Comparison of ENCODE assay signal across 23 cellular contexts in genomic region chr5:174300941-174301761, GRCh38.
DNase-seq lines count a peak whose midpoint lies in the region; ATAC-seq and TF ChIP-seq lines count a peak whose summit lies in the region.
"Had no signal": no experiment of that assay in that cellular context is flagged by ENCODE, and none has a peak within 500 bp of the region (broad histone marks: within the 10 kb centered on the region; RNA-seq: fewer than 3 reads in every experiment).

No MANE protein-coding gene starts in this region.

- intact Hi-C loops in Right ventricle myocardium inferior (cut with DNase I): no loop called here
- intact Hi-C loops in cardiac septum (cut with DNase I): no loop called here
- intact Hi-C loops in heart left ventricle (cut with DNase I): no loop called here
- intact Hi-C loops in aorta (cut with DNase I): no loop called here

- no peaks in the 10 kb centered on the region for H3K79me1 ChIP-seq in mesenchymal stem cell (replicated peaks; ENCODE audit: low read length, poor library complexity, severe bottlenecking)

- no peak overlapping the region for H2BK5ac ChIP-seq in mesenchymal stem cell (ENCODE audit: low read depth, low read length, poor library complexity, severe bottlenecking)

- TF ChIP-seq CTCF in heart left ventricle (IDR thresholded peaks at IDR 0.05): no peak

- TF ChIP-seq POLR2A in heart left ventricle (IDR thresholded peaks at IDR 0.05): no peak

- H3K9ac ChIP-seq in mesenchymal stem cell (ENCODE audit: low read length): no peak overlapping the region
- H3K9ac ChIP-seq: GM23248 had no signal

- no peak overlapping the region for H4K91ac ChIP-seq in mesenchymal stem cell (ENCODE audit: low read length)

- no peak overlapping the region for H3K23ac ChIP-seq in mesenchymal stem cell (ENCODE audit: low read length in 2 of 2)

- H3K27ac ChIP-seq in heart left ventricle (peak overlapping the region in 7 of 12 donors; percentile 10 to 61 (median 30)), mesenchymal stem cell (ENCODE audit: low read length, poor library complexity, severe bottlenecking) (no peak overlapping the region), aorta (ENCODE audit: low read depth in 1 of 2, low read length in 2 of 2) (no peak overlapping the region)
- H3K27ac ChIP-seq: GM23248, left lung, SK-N-MC had no signal

- no peak overlapping the region for H3K4ac ChIP-seq in mesenchymal stem cell (ENCODE audit: low read depth in 1 of 2, low read length in 2 of 2)

- H2BK15ac ChIP-seq in mesenchymal stem cell (ENCODE audit: low read depth, poor library complexity, severe bottlenecking): no peak overlapping the region

- no peak for DNase-seq in Right ventricle myocardium inferior (ENCODE audit: missing footprints)
- no peak for DNase-seq in cardiac septum (ENCODE audit: low spot score)
- DNase-seq in heart left ventricle: peak in 3 of 5 donors; percentile 62 to 68 (median 67)
- DNase-seq in mesenchymal stem cell: no peak
- no peak for DNase-seq in aorta
- DNase-seq in GM03348 (ENCODE audit: low spot score): no peak
- no peak for DNase-seq in NCI-H446 (lab: John Stamatoyannopoulos, UW)
- DNase-seq: 8988T; activated CD4-positive, alpha-beta T cell treated with anti-CD3 and anti-CD28 coated beads for 48 hours; activated naive CD4-positive, alpha-beta T cell; activated T-cell treated with anti-CD3 and anti-CD28 coated beads, Interleukin-2, amount 50 U/mL, for 48 hours; caudate nucleus; CD8-positive, alpha-beta T cell; DMS 273 treated with DMSO at 0.1 percent for 48 hours; GM23248; left lung; MV-4-11; NCI-H187; NCI-H774; stimulated activated CD8-positive, alpha-beta memory T cell treated with anti-CD3 and anti-CD28 coated beads, Interleukin-4, amount 100 ng/mL, for 48 hours; trophoblast cell had no signal

- H2BK120ac ChIP-seq in mesenchymal stem cell (ENCODE audit: low read depth, low read length): no peak overlapping the region

- no peak overlapping the region for H2BK12ac ChIP-seq in mesenchymal stem cell (ENCODE audit: low read length in 2 of 2)

- peak overlapping the region; percentile 32 for H2AFZ ChIP-seq in mesenchymal stem cell (ENCODE audit: low read depth, low read length)
- H2AFZ ChIP-seq: GM23248 had no signal

- peak; percentile 89 for ATAC-seq in Right ventricle myocardium inferior
- ATAC-seq in heart left ventricle: peak; percentile 68 to 88 (median 82)
- ATAC-seq in aorta (ENCODE audit: low FRiP score): peak; percentile 50
- no peak for ATAC-seq in GM19463 (IDR thresholded peaks at IDR 0.05; ENCODE audit: unreplicated experiment)
- ATAC-seq: CD8-positive, alpha-beta T cell; left lung had no signal

- H3K4me3 ChIP-seq in heart left ventricle: no peak overlapping the region
- H3K4me3 ChIP-seq in mesenchymal stem cell (ENCODE audit: insufficient read depth in 1 of 2, low read depth in 1 of 2, low read length in 2 of 2): no peak overlapping the region
- H3K4me3 ChIP-seq in aorta (ENCODE audit: low read length in 2 of 2): no peak overlapping the region
- H3K4me3 ChIP-seq: GM23248, left lung, SK-N-MC had no signal

- H2AK5ac ChIP-seq in mesenchymal stem cell (ENCODE audit: low read length, severe bottlenecking): no peak overlapping the region

- no peaks in the 10 kb centered on the region for H3K36me3 ChIP-seq in heart left ventricle
- no peaks in the 10 kb centered on the region for H3K36me3 ChIP-seq in mesenchymal stem cell (ENCODE audit: control insufficient read depth in 1 of 2, insufficient read depth in 2 of 2, low read depth in 1 of 2, low read length in 2 of 2)
- no peaks in the 10 kb centered on the region for H3K36me3 ChIP-seq in aorta (ENCODE audit: control insufficient read depth in 1 of 2, insufficient read depth in 2 of 2, low read length in 1 of 2)
- H3K36me3 ChIP-seq: left lung had no signal

- H3K4me1 ChIP-seq in heart left ventricle: peaks cover 0 to 19% (median 1%) of the 10 kb centered on the region in 12 donors
- H3K4me1 ChIP-seq in mesenchymal stem cell (ENCODE audit: control insufficient read depth, insufficient read depth, low read depth, low read length): no peaks in the 10 kb centered on the region
- no peaks in the 10 kb centered on the region for H3K4me1 ChIP-seq in aorta (ENCODE audit: control insufficient read depth in 1 of 2, insufficient read depth in 2 of 2, low read length in 2 of 2)
- H3K4me1 ChIP-seq: left lung had no signal

- H3K27me3 ChIP-seq in heart left ventricle: peaks cover 0 to 18% (median 0%) of the 10 kb centered on the region in 9 donors
- peaks cover 6 to 34% of the 10 kb centered on the region in 2 experiments for H3K27me3 ChIP-seq in mesenchymal stem cell (ENCODE audit: control insufficient read depth in 1 of 2, insufficient read depth in 1 of 2, low read length in 2 of 2)
- no peaks in the 10 kb centered on the region for H3K27me3 ChIP-seq in aorta (ENCODE audit: control insufficient read depth in 1 of 2, insufficient read depth in 2 of 2, low read length in 1 of 2)
- H3K27me3 ChIP-seq: left lung had no signal

- no peak overlapping the region for H3K4me2 ChIP-seq in mesenchymal stem cell (ENCODE audit: low read length, poor library complexity, severe bottlenecking)

- H3K18ac ChIP-seq in mesenchymal stem cell (ENCODE audit: low read depth in 1 of 2, low read length in 2 of 2): no peak overlapping the region

- H3K9me3 ChIP-seq in heart left ventricle (peaks cover 0 to 6% (median 0%) of the 10 kb centered on the region in 12 donors), mesenchymal stem cell (ENCODE audit: control insufficient read depth, low read length) (no peaks in the 10 kb centered on the region), aorta (ENCODE audit: control insufficient read depth, low read length) (no peaks in the 10 kb centered on the region)

- no peak overlapping the region for H4K8ac ChIP-seq in mesenchymal stem cell (ENCODE audit: low read length)

- WGBS in heart left ventricle, 4 donors: 8 to 14% (median 10%) methylated on average over 12 of the region's 12 CpGs
- 4% methylated on average over 11 of the region's 12 CpGs for WGBS in mesenchymal stem cell
- 3 to 4% methylated on average over 12 of the region's 12 CpGs for WGBS in aorta, 2 donors

- no peak overlapping the region for H3K14ac ChIP-seq in mesenchymal stem cell (ENCODE audit: low read length in 2 of 2)

Comparison
In these comparisons a context has a peak if more than half of its experiments do, and no peak if none do; other contexts are left out.
1. DNase-seq: peak in heart left ventricle (3 of 5); none in Right ventricle myocardium inferior (single experiment), cardiac septum (single experiment), mesenchymal stem cell (single experiment), aorta (0 of 2), GM03348 (single experiment) and NCI-H446 (0 of 2).
2. H3K27ac ChIP-seq: peak in heart left ventricle (7 of 12); none in mesenchymal stem cell (single experiment) and aorta (0 of 2).